ENCODE assay signal across 21 cellular contexts in the genomic region with DNA sequence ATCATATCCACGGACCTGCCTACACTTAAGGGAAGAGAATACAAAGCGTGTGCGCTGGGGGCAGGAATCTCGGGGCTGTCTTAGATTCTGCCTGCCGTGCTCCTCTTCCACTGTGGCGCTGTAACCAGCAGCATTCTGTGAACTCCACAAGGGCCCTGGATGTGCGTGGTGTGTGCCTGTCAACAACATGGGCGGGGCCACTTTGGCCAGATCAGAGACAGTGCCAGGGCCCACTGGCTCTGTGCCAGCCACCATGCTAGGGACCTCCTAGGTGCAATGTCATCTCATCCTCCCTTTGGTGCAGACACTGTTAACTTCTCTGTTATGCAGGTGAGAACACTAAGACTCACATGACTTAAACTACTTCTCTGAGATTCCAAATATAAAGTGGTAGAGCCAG.
A peak's percentile ranks its signal among the peaks of the same experiment; 100 is the strongest.
DNase-seq lines count a peak whose midpoint lies in the region; ATAC-seq, FAIRE-seq and TF ChIP-seq lines count a peak whose summit lies in the region.
"Had no signal": no experiment of that assay in that cellular context is flagged by ENCODE, and none has a peak within 500 bp of the region (broad histone marks: within the 10 kb centered on the region; RNA-seq: fewer than 3 reads in every experiment).

No MANE protein-coding gene starts in this region.

- no peaks in the 10 kb centered on the region for H3K36me3 Mint-ChIP-seq in astrocyte (ENCODE audit: low read depth, unreplicated experiment)

- no CpG with 5 or more reads among the region's 8 CpGs for WGBS in neuronal stem cell (ENCODE audit: extremely low coverage in 2 of 2, insufficient read length in 2 of 2, insufficient replicate concordance in 1 of 2), 2 donors

- H3K27ac Mint-ChIP-seq in astrocyte (ENCODE audit: unreplicated experiment): peak overlapping the region; percentile 27
- H3K27ac Mint-ChIP-seq: HFFc6 had no signal

- no peak overlapping the region for H2BK12ac ChIP-seq in neuronal stem cell (ENCODE audit: low read length)

- H3K27ac ChIP-seq in HL-60 (replicated peaks) (peak overlapping the region; percentile 94), astrocyte (ENCODE audit: low read depth, low read length) (no peak overlapping the region), neuronal stem cell (replicated peaks; ENCODE audit: low read length) (no peak overlapping the region)
- H3K27ac ChIP-seq: 22Rv1 had no signal

- H3K4me1 ChIP-seq in astrocyte (ENCODE audit: insufficient read depth, low read length) (no peaks in the 10 kb centered on the region), neuronal stem cell (ENCODE audit: control insufficient read depth in 2 of 2, insufficient read depth in 1 of 2, low read depth in 1 of 2, low read length in 2 of 2) (peaks cover 2 to 4% of the 10 kb centered on the region in 2 donors)

- no peak overlapping the region for H4K91ac ChIP-seq in neuronal stem cell (ENCODE audit: low read depth, low read length, poor library complexity)

- no peak for FAIRE-seq in astrocyte (lab: Jason Lieb, UNC)
- FAIRE-seq: GM19239, H54 had no signal

- H3K18ac ChIP-seq in neuronal stem cell (ENCODE audit: low read length): peak overlapping the region; percentile 49

- ATAC-seq in GM21737 (IDR thresholded peaks at IDR 0.05; ENCODE audit: unreplicated experiment): no peak

- no peak overlapping the region for H3K4ac ChIP-seq in neuronal stem cell (ENCODE audit: low read length)

- H3K23ac ChIP-seq in neuronal stem cell (ENCODE audit: low read depth, low read length, poor library complexity): no peak overlapping the region

- H2AK5ac ChIP-seq in neuronal stem cell (ENCODE audit: low read depth, low read length): no peak overlapping the region

- peaks cover 4% of the 10 kb centered on the region for H3K27me3 Mint-ChIP-seq in astrocyte (ENCODE audit: low read depth, unreplicated experiment)

- H3K27me3 ChIP-seq in HL-60 (ENCODE audit: insufficient read depth, poor library complexity, severe bottlenecking): no peaks in the 10 kb centered on the region
- H3K27me3 ChIP-seq in astrocyte (ENCODE audit: insufficient read depth, low read length): no peaks in the 10 kb centered on the region
- no peaks in the 10 kb centered on the region for H3K27me3 ChIP-seq in neuronal stem cell (ENCODE audit: control insufficient read depth in 3 of 3, insufficient read depth in 3 of 3, low read depth in 1 of 3, low read length in 3 of 3)

- H3K4me3 ChIP-seq in HL-60 (replicated peaks; ENCODE audit: insufficient read depth, low read length) (no peak overlapping the region), astrocyte (ENCODE audit: insufficient read depth, low read depth, low read length) (no peak overlapping the region), neuronal stem cell (ENCODE audit: low read length in 2 of 2) (no peak overlapping the region)

- H3K9me3 ChIP-seq in astrocyte (ENCODE audit: insufficient read depth, low read depth, low read length) (peaks cover 3% of the 10 kb centered on the region), neuronal stem cell (replicated peaks in 1 of 2; ENCODE audit: control insufficient read depth in 2 of 2, insufficient read depth in 1 of 2, low read depth in 1 of 2, low read length in 2 of 2) (peaks cover 0 to 16% of the 10 kb centered on the region in 2 donors)

- H4K8ac ChIP-seq in neuronal stem cell (ENCODE audit: low read depth, low read length): no peak overlapping the region

- H3K4me3 Mint-ChIP-seq in astrocyte (ENCODE audit: unreplicated experiment): no peak overlapping the region
- H3K4me3 Mint-ChIP-seq: HFFc6 had no signal

- no peak overlapping the region for H2AFZ ChIP-seq in astrocyte (ENCODE audit: low read depth, low read length)
- no peak overlapping the region for H2AFZ ChIP-seq in neuronal stem cell (ENCODE audit: low read length)

- H3K14ac ChIP-seq in neuronal stem cell (ENCODE audit: low read length): no peak overlapping the region

- TF ChIP-seq CTCF in HL-60 (IDR thresholded peaks at IDR 0.05; ENCODE audit: insufficient read depth, low read length) (no peak), astrocyte (IDR thresholded peaks at IDR 0.05; ENCODE audit: insufficient read depth, low read depth, low read length) (no peak)

- H3K79me1 ChIP-seq in neuronal stem cell (ENCODE audit: low read depth, low read length): no peaks in the 10 kb centered on the region

- DNase-seq in NCI-H345 (lab: John Stamatoyannopoulos, UW) (peak; percentile 37), NCI-H345 treated with DMSO at 0.1 percent for 48 hours (lab: John Stamatoyannopoulos, UW; ENCODE audit: unreplicated experiment) (no peak), HL-60 (ENCODE audit: low read depth in 1 of 2, low spot score in 1 of 2) (peak; percentile 56 to 70), astrocyte (ENCODE audit: low read depth) (no peak), neuronal stem cell (ENCODE audit: low spot score) (no peak), LoVo (ENCODE audit: low spot score) (no peak), ureter (ENCODE audit: low spot score) (no peak)
- DNase-seq: COR-L47; EL; HFFc6; Karpas-422; MV-4-11; NCI-H1417 treated with DMSO at 0.1 percent for 48 hours; NCI-H2029; NCI-H510A treated with DMSO at 0.1 percent for 48 hours; NK-92 treated with Interleukin-12 subunit alpha and Interleukin-12 subunit beta, amount 100 ng/mL, for 24 hours; SHP77 treated with DMSO at 0.1 percent for 48 hours had no signal

- no peaks in the 10 kb centered on the region for H3K9me3 Mint-ChIP-seq in astrocyte (ENCODE audit: unreplicated experiment)

- no peak overlapping the region for H3K4me2 ChIP-seq in astrocyte (ENCODE audit: low read length)
- no peak overlapping the region for H3K4me2 ChIP-seq in neuronal stem cell (ENCODE audit: insufficient read depth, low read length, poor library complexity, severe bottlenecking)

- H2BK5ac ChIP-seq in neuronal stem cell (ENCODE audit: low read length): no peak overlapping the region

- no peaks in the 10 kb centered on the region for H3K79me2 ChIP-seq in astrocyte (ENCODE audit: insufficient read depth, low read length)

- H2BK15ac ChIP-seq in neuronal stem cell (ENCODE audit: low read length): no peak overlapping the region

- H3K9ac ChIP-seq in astrocyte (ENCODE audit: low read length): no peak overlapping the region
- H3K9ac ChIP-seq in neuronal stem cell (ENCODE audit: low read depth, low read length, poor library complexity): no peak overlapping the region

- H3K36me3 ChIP-seq in astrocyte (ENCODE audit: insufficient read depth, low read length): no peaks in the 10 kb centered on the region
- no peaks in the 10 kb centered on the region for H3K36me3 ChIP-seq in neuronal stem cell (replicated peaks in 1 of 2; ENCODE audit: control insufficient read depth in 2 of 2, insufficient read depth in 2 of 2, low read length in 2 of 2)

- no peak overlapping the region for H2BK120ac ChIP-seq in neuronal stem cell (ENCODE audit: low read depth, low read length)

- no peaks in the 10 kb centered on the region for H4K20me1 ChIP-seq in astrocyte (ENCODE audit: insufficient read depth, low read length)

- H3K4me1 Mint-ChIP-seq in astrocyte (ENCODE audit: low read depth, unreplicated experiment): peaks cover 26% of the 10 kb centered on the region

Comparison
In these comparisons a context has a peak if more than half of its experiments do, and no peak if none do; other contexts are left out.
1. DNase-seq: peak in NCI-H345 (single experiment) and HL-60 (2 of 2); none in NCI-H345 treated with DMSO at 0.1 percent for 48 hours (single experiment), astrocyte (single experiment), neuronal stem cell (single experiment), LoVo (single experiment) and ureter (single experiment).